In the genomic region with DNA sequence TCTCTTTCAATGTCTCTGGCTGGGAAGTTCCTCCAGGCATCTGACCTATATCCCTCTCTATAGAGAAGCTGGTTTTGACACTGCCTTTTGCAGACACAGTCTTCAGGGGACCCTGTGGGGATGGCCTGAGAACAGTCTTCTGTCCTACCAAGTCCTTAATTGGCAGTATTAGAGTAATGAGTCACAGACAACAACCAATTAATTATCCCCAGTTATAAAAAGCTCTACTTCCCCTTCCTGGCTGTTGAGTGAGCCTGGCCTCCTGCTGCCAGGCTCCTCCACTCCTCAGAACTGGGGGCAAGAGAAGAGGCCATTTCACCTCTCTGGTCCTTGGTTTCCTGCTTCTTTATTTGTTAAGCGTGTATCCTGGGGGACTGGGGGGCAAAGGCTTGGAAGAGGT, we compare ENCODE assay signal across 14 cellular contexts. TPM values are rescaled to one million over a fixed set of nuclear protein-coding genes. Genes with fewer than 3 reads are reported as not detected.
DNase-seq lines count a peak whose midpoint lies in the region; ATAC-seq, FAIRE-seq and TF ChIP-seq lines count a peak whose summit lies in the region.
"Had no signal": no experiment of that assay in that cellular context is flagged by ENCODE, and none has a peak within 500 bp of the region (broad histone marks: within the 10 kb centered on the region; RNA-seq: fewer than 3 reads in every experiment).

No MANE protein-coding gene starts in this region.

- no peak overlapping the region for H2BK20ac ChIP-seq in H1 (ENCODE audit: low read length)

- 83% methylated on average over 1 of the region's 1 CpG; no CpG with 5 or more reads in 1 of the 2 experiments for WGBS in H1 (ENCODE audit: extremely low coverage in 1 of 2, insufficient coverage in 1 of 2, insufficient read length in 1 of 2, insufficient replicate concordance in 2 of 2, low coverage in 1 of 2, low lambda C conversion rate in 2 of 2, missing lambda C conversion rate in 1 of 2), 2 experiments
- 79 to 90% methylated on average over 1 of the region's 1 CpG for WGBS in pancreas, 2 donors

- H3K9ac ChIP-seq in H1 (replicated peaks in 1 of 4; ENCODE audit: extremely low read depth in 1 of 4, low read depth in 3 of 4, low read length in 3 of 4): no peak overlapping the region

- H2BK5ac ChIP-seq in H1 (ENCODE audit: low read depth, low read length): no peak overlapping the region

- no peak overlapping the region for H3K56ac ChIP-seq in H1 (replicated peaks; ENCODE audit: insufficient read length, low read depth, low read length)

- H3K4me3 ChIP-seq in GM06990 (replicated peaks; ENCODE audit: low read depth, low read length): no peak overlapping the region
- H3K4me3 ChIP-seq in H1 (ENCODE audit: extremely low read depth in 1 of 4, insufficient read depth in 2 of 4, low read depth in 3 of 4, low read length in 4 of 4): no peak overlapping the region
- no peak overlapping the region for H3K4me3 ChIP-seq in pancreas

- no peak overlapping the region for H3K4ac ChIP-seq in H1 (replicated peaks; ENCODE audit: insufficient read length, low read depth, low read length)

- no peak overlapping the region for H3K23ac ChIP-seq in H1 (ENCODE audit: insufficient read length)

- CTCF ChIA-PET in H1 (lab: Charles Lee; ENCODE audit: partially characterized antibody): interaction anchor here (1.0 to 31.5 kb wide), 2 partner anchors 31 to 52 kb away, joined by 6 to 603 read pairs; partner anchors contain the start of gene GDPD5

- FAIRE-seq in H1 (lab: Jason Lieb, UNC): no peak
- no peak for FAIRE-seq in pancreas (lab: Jason Lieb, UNC)

- no peak for ATAC-seq in pancreas

- H3K79me2 ChIP-seq in H1 (ENCODE audit: control insufficient read depth in 1 of 2, insufficient read depth in 2 of 2, low read length in 2 of 2): no peaks in the 10 kb centered on the region

- peak overlapping the region; percentile 28; the same call in 1 of the 2 replicates for H4K8ac ChIP-seq in H1 (ENCODE audit: extremely low read depth, insufficient read depth, low read length)

- no peak overlapping the region for H3K14ac ChIP-seq in H1 (ENCODE audit: insufficient read length)

- H3K18ac ChIP-seq in H1 (ENCODE audit: extremely low read depth, low read length): no peak overlapping the region

- no peaks in the 10 kb centered on the region for H3K23me2 ChIP-seq in H1 (ENCODE audit: low read depth, low read length)

- H3K27me3 ChIP-seq in GM06990 (replicated peaks; ENCODE audit: control insufficient read depth, insufficient read depth, low read length) (no peaks in the 10 kb centered on the region), H1 (replicated peaks in 1 of 4; ENCODE audit: control insufficient read depth in 3 of 4, extremely low read depth in 1 of 4, insufficient read depth in 3 of 4, low read length in 3 of 4) (no peaks in the 10 kb centered on the region), pancreas (no peaks in the 10 kb centered on the region)

- H3K9me3 ChIP-seq in H1 (ENCODE audit: insufficient read depth in 2 of 2, low read depth in 1 of 2, low read length in 1 of 2): no peaks in the 10 kb centered on the region
- H3K9me3 ChIP-seq in pancreas: no peaks in the 10 kb centered on the region

- no peak for TF ChIP-seq POLR2A in H1 (IDR thresholded peaks at IDR 0.05; ENCODE audit: control extremely low read depth in 1 of 2, low read depth in 2 of 2, low read length in 2 of 2)

- H3K79me1 ChIP-seq in H1 (ENCODE audit: low read depth, low read length): no peaks in the 10 kb centered on the region

- H3K36me3 ChIP-seq in GM06990 (ENCODE audit: control insufficient read depth, insufficient read depth, low read length): no peaks in the 10 kb centered on the region; the same call in 1 of the 2 replicates
- H3K36me3 ChIP-seq in H1 (ENCODE audit: control insufficient read depth in 2 of 4, insufficient read depth in 4 of 4, low read length in 3 of 4): no peaks in the 10 kb centered on the region
- H3K36me3 ChIP-seq in pancreas: no peaks in the 10 kb centered on the region

- POLR2A ChIA-PET in H1 (lab: Charles Lee; ENCODE audit: partially characterized antibody): interaction anchor here (0.9 to 1.8 kb wide), 3 partner anchors 88 to 100 kb away, joined by 4 to 8 read pairs (median 5); partner anchors contain the start of gene SERPINH1

- H3K4me2 ChIP-seq in H1 (ENCODE audit: insufficient read depth in 1 of 2, low read depth in 2 of 2, low read length in 2 of 2): no peak overlapping the region

- no peak for TF ChIP-seq RAD21 in H1 (IDR thresholded peaks at IDR 0.05 in 1 of 2, conservative IDR thresholded peaks at IDR 0.05 in 1 of 2; ENCODE audit: low read depth in 2 of 2, low read length in 2 of 2)

- TF ChIP-seq CTCF in GM06990 (IDR thresholded peaks at IDR 0.05; ENCODE audit: insufficient read depth, low read length, poor library complexity, severe bottlenecking): no peak
- no peak for TF ChIP-seq CTCF in H1 (IDR thresholded peaks at IDR 0.05; ENCODE audit: control extremely low read depth in 1 of 3, insufficient read depth in 1 of 3, low read depth in 1 of 3, low read length in 3 of 3)
- TF ChIP-seq CTCF in pancreas (IDR thresholded peaks at IDR 0.05): no peak

- TF ChIP-seq EP300 in H1 (IDR thresholded peaks at IDR 0.05; ENCODE audit: borderline replicate concordance in 1 of 2, low read depth in 2 of 2, low read length in 2 of 2): no peak

- H4K91ac ChIP-seq in H1 (replicated peaks; ENCODE audit: insufficient read length, low read length): no peak overlapping the region

- H2BK12ac ChIP-seq in H1 (ENCODE audit: low read depth, low read length): no peak overlapping the region

- H2BK15ac ChIP-seq in H1 (ENCODE audit: low read length): no peak overlapping the region

- intact Hi-C loops in pancreas (cut with DNase I): no loop called here

- H2AK5ac ChIP-seq in H1 (ENCODE audit: low read depth, low read length): no peak overlapping the region

- H3K4me1 ChIP-seq in H1 (replicated peaks in 1 of 4; ENCODE audit: control insufficient read depth in 3 of 4, insufficient read depth in 4 of 4, low read length in 3 of 4): peaks cover 3 to 8% (median 4%) of the 10 kb centered on the region in 4 experiments; a peak in 5 of 7 replicates
- peaks cover 15 to 20% (median 18%) of the 10 kb centered on the region in 3 donors for H3K4me1 ChIP-seq in pancreas

- H2AFZ ChIP-seq in H1 (ENCODE audit: low read length): no peak overlapping the region

- H4K20me1 ChIP-seq in H1 (replicated peaks in 1 of 2; ENCODE audit: control insufficient read depth in 1 of 2, insufficient read depth in 2 of 2, low read length in 2 of 2): no peaks in the 10 kb centered on the region

- H4K5ac ChIP-seq in H1 (ENCODE audit: insufficient read length, low read depth, low read length): no peak overlapping the region

- no peak overlapping the region for H2BK120ac ChIP-seq in H1 (replicated peaks; ENCODE audit: low read depth, low read length)

- DNase-seq in A172 (ENCODE audit: low spot score) (peak; percentile 27), GM06990 (ENCODE audit: extremely low read depth, insufficient read length) (peak; percentile 25), RPMI8226 (peak; percentile 29), H1 (ENCODE audit: low read depth in 1 of 2, low spot score in 2 of 2) (no peak), pancreas (no peak), kidney tubule cell (ENCODE audit: low spot score) (no peak), NCI-H524 (lab: John Stamatoyannopoulos, UW) (no peak), kidney glomerular epithelial cell (lab: John Stamatoyannopoulos, UW) (no peak)
- DNase-seq: activated B cell treated with CpG ODN at 0.5 μM for 24 hours; activated T-cell treated with anti-CD3 and anti-CD28 coated beads, Interleukin-2, amount 50 U/mL, for 48 hours; H9; immature natural killer cell; NCI-H1436; SHP77 treated with DMSO at 0.1 percent for 48 hours had no signal

- H3K27ac ChIP-seq in H1 (ENCODE audit: low read depth, low read length): no peak overlapping the region
- H3K27ac ChIP-seq in pancreas: no peak overlapping the region

TF ChIP-seq in H1, 55 proteins besides CTCF, POLR2A, EP300 and RAD21 (continues in another document):
- TF ChIP-seq YY1 (IDR thresholded peaks at IDR 0.05; ENCODE audit: low read depth, low read length): no peak
- no peak for TF ChIP-seq RFX5 (IDR thresholded peaks at IDR 0.05; ENCODE audit: borderline replicate concordance, low read depth, low read length)
- TF ChIP-seq, protein P1, sequence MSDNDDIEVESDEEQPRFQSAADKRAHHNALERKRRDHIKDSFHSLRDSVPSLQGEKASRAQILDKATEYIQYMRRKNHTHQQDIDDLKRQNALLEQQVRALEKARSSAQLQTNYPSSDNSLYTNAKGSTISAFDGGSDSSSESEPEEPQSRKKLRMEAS (IDR thresholded peaks at IDR 0.05): no peak

RNA-seq across cellular contexts. Expression of gene KLHL35, which starts 41.2 kb away (rescaled TPM):
- total RNA-seq in A172 (2014; rRNA removed; shearing (Covaris generic)): 0.07 TPM in 1 of 2 replicates, not detected in the other
- 0.35 and 0.40 TPM in 2 replicates for total RNA-seq in H1 (2021; fragmentation: NEBNext Ultra II Directional; extraction: Animal tissue kit (Norgen Biotek cat#: 25700))
- polyA plus RNA-seq in H1 (2011; rRNA removed): 0.41 and 0.64 TPM in 2 replicates
- 0.50 TPM for polyA plus RNA-seq in H1 (2011; cell fraction: cytosol; rRNA removed)
- 0.40 TPM for polyA plus RNA-seq in H1 (2011; cell fraction: nucleus; rRNA removed)
- 0.24 to 0.70 TPM (median 0.66 TPM) in 3 of 4 replicates, not detected in the other for polyA plus RNA-seq in H1 (2012, experiment 1 of 2)
- 0.24 TPM for polyA plus RNA-seq in H1 (2012, experiment 2 of 2)
- 0.32 TPM for polyA plus RNA-seq in H1 (2013, experiment 1 of 2)
- polyA plus RNA-seq in H1 (2013, experiment 2 of 2): 0.31 TPM
- 0.10 TPM in 1 of 2 replicates, not detected in the other for polyA minus RNA-seq in H1 (2011; rRNA and poly(A)+ RNA removed)
- polyA minus RNA-seq in H1 (2011; cell fraction: cytosol; rRNA and poly(A)+ RNA removed): 1.0 TPM
- not detected for polyA minus RNA-seq in H1 (2011; cell fraction: nucleus; rRNA and poly(A)+ RNA removed)
- 1 to 10 TPM in 5 of 6 donors, under 1 TPM in 1; 0.97 to 3.1 (median 1.7) TPM for total RNA-seq in pancreas
- 1 to 10 TPM; 1.7 to 2.5 TPM for polyA plus RNA-seq in pancreas

RNA-seq across cellular contexts. Expression of gene GDPD5, which starts 51.5 kb away (rescaled TPM):
- total RNA-seq in A172 (2014; rRNA removed; shearing (Covaris generic)): 33.7 and 49.4 TPM in 2 replicates
- total RNA-seq in H1 (2021; fragmentation: NEBNext Ultra II Directional; extraction: Animal tissue kit (Norgen Biotek cat#: 25700)): 8.1 and 8.6 TPM in 2 replicates
- polyA plus RNA-seq in H1 (2011; rRNA removed) (7.8 and 10.2 TPM in 2 replicates), pancreas (10 to 100 TPM; 33.4 to 92.9 TPM)
- 6.4 TPM for polyA plus RNA-seq in H1 (2011; cell fraction: cytosol; rRNA removed)
- polyA plus RNA-seq in H1 (2011; cell fraction: nucleus; rRNA removed): 27.2 TPM
- 4.8 to 10.4 TPM (median 8.0 TPM) in 4 replicates for polyA plus RNA-seq in H1 (2012, experiment 1 of 2)
- 6.2 TPM for polyA plus RNA-seq in H1 (2012, experiment 2 of 2)
- 10.7 TPM for polyA plus RNA-seq in H1 (2013, experiment 1 of 2)
- polyA plus RNA-seq in H1 (2013, experiment 2 of 2): 10.8 TPM
- polyA minus RNA-seq in H1 (2011; rRNA and poly(A)+ RNA removed): 6.0 and 7.1 TPM in 2 replicates
- 3.8 TPM for polyA minus RNA-seq in H1 (2011; cell fraction: cytosol; rRNA and poly(A)+ RNA removed)
- 8.1 TPM for polyA minus RNA-seq in H1 (2011; cell fraction: nucleus; rRNA and poly(A)+ RNA removed)
- 10 to 100 TPM; 24.3 to 72.7 (median 31.8) TPM for total RNA-seq in pancreas

Comparison
In these comparisons a context has a peak if more than half of its experiments do, and no peak if none do; other contexts are left out.
1. DNase-seq: peak in A172 (single experiment), GM06990 (single experiment) and RPMI8226 (single experiment); none in H1 (0 of 2), pancreas (0 of 6), kidney tubule cell (single experiment), NCI-H524 (0 of 2) and kidney glomerular epithelial cell (single experiment).